ENCODE assay signal across 23 cellular contexts in genomic region chrX:137441711-137442110, GRCh38.
"Had no signal": no experiment of that assay in that cellular context is flagged by ENCODE, and none has a peak within 500 bp of the region (broad histone marks: within the 10 kb centered on the region; RNA-seq: fewer than 3 reads in every experiment).

No MANE protein-coding gene starts in this region.

- H3K4me1 ChIP-seq: colonic mucosa, esophagus muscularis mucosa, esophagus squamous epithelium, foreskin keratinocyte, gastrocnemius medialis, gastroesophageal sphincter, heart left ventricle, heart right ventricle had no signal

- H3K4me3 ChIP-seq: colonic mucosa, coronary artery, dorsolateral prefrontal cortex, esophagus muscularis mucosa, esophagus squamous epithelium, gastrocnemius medialis, gastroesophageal sphincter, heart left ventricle, heart right ventricle had no signal

- H3K27me3 ChIP-seq: colonic mucosa, esophagus squamous epithelium, foreskin keratinocyte, gastrocnemius medialis, gastroesophageal sphincter had no signal

- H3K27ac ChIP-seq: colonic mucosa, coronary artery, dorsolateral prefrontal cortex, epithelial cell of prostate, esophagus muscularis mucosa, esophagus squamous epithelium, foreskin keratinocyte, gastrocnemius medialis, gastroesophageal sphincter, heart left ventricle, heart right ventricle had no signal

- DNase-seq: colonic mucosa; cortex of kidney; dermis blood vessel endothelial cell; dorsolateral prefrontal cortex; effector CD4-positive, alpha-beta T cell; effector CD8-positive, alpha-beta T cell; effector memory CD4-positive, alpha-beta T cell; effector memory CD8-positive, alpha-beta T cell; endodermal cell; erythroblast; esophagus squamous epithelium; foreskin fibroblast; foreskin keratinocyte; foreskin melanocyte; gastrocnemius medialis; glutamatergic neuron; head of caudate nucleus; heart left ventricle; heart right ventricle had no signal

- H3K9me3 ChIP-seq: colonic mucosa, gastrocnemius medialis, gastroesophageal sphincter had no signal

- H3K36me3 ChIP-seq: colonic mucosa, esophagus muscularis mucosa, esophagus squamous epithelium, gastrocnemius medialis, gastroesophageal sphincter, heart left ventricle, heart right ventricle had no signal
